1 cellular context compared by ENCODE assay signal in the genomic region with DNA sequence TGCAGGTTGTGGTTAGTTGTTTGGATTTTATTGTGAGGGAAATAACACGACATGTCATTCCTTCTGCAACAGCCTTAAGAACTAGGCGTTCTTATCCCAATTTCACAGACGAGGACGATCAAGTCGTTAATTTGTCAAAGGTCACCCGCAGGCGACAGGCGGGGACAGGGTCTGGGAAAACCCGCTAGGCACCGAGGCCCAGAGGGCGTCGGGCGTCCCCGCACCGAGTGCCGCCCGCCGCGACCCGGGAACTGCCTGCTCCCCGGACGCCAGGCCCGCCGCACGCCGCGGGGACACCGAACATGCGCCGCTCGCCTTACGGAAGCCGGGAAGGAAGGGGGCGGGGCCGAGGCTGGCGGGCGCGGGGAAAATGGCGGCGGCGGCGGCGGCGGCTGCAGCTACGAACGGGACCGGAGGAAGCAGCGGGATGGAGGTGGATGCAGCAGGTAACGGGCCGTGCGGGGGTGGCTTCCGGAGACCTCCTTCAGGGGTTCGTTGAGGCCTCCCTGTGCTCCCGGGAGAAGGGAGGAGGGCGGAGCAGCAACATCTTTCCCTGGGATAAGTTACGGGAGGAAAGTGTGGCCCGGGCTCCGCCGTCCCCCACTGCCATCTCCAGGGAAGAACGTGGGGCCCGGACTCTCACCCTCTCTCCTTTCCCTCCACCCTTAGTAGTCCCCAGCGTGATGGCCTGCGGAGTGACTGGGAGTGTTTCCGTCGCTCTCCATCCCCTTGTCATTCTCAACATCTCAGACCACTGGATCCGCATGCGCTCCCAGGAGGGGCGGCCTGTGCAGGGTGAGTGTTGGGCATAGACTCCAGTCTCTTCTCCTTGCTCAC.
TF ChIP-seq lines count a peak whose summit lies in the region.

A gene (plus strand): TSS at position 349 of the 837 bp plus-strand sequence. CDS start 22 bp downstream, at position 371.

TF ChIP-seq in WTC11, 78 proteins besides CTCF, POLR2A, EP300 and RAD21 (continued from another document):
- TF ChIP-seq, protein P1, sequence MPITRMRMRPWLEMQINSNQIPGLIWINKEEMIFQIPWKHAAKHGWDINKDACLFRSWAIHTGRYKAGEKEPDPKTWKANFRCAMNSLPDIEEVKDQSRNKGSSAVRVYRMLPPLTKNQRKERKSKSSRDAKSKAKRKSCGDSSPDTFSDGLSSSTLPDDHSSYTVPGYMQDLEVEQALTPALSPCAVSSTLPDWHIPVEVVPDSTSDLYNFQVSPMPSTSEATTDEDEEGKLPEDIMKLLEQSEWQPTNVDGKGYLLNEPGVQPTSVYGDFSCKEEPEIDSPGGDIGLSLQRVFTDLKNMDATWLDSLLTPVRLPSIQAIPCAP (CRISPR knock-in tag; IDR thresholded peaks at IDR 0.05): peak; percentile 51; the same call in 1 of the 2 replicates
- TF ChIP-seq KAT7 (CRISPR knock-in tag; IDR thresholded peaks at IDR 0.05; ENCODE audit: borderline replicate concordance): peak; percentile 50; the same call in 1 of the 2 replicates
- peak; percentile 71; the same call in 1 of the 2 replicates for TF ChIP-seq CREB1 (CRISPR knock-in tag; IDR thresholded peaks at IDR 0.05)
- TF ChIP-seq, protein P2, sequence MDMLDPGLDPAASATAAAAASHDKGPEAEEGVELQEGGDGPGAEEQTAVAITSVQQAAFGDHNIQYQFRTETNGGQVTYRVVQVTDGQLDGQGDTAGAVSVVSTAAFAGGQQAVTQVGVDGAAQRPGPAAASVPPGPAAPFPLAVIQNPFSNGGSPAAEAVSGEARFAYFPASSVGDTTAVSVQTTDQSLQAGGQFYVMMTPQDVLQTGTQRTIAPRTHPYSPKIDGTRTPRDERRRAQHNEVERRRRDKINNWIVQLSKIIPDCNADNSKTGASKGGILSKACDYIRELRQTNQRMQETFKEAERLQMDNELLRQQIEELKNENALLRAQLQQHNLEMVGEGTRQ (CRISPR knock-in tag; IDR thresholded peaks at IDR 0.05): peak; percentile 42
- no peak for TF ChIP-seq ZNF263 (CRISPR knock-in tag; IDR thresholded peaks at IDR 0.05; ENCODE audit: low read depth)
- TF ChIP-seq SMAD3 (CRISPR knock-in tag; IDR thresholded peaks at IDR 0.05; ENCODE audit: borderline replicate concordance): peak; percentile 54; the same call in 1 of the 2 replicates
- TF ChIP-seq ZBTB21 (CRISPR knock-in tag; IDR thresholded peaks at IDR 0.05; ENCODE audit: borderline replicate concordance): peak; percentile 32; the same call in 1 of the 2 replicates
- TF ChIP-seq FOXP1 (CRISPR knock-in tag; IDR thresholded peaks at IDR 0.05; ENCODE audit: borderline replicate concordance): peak; percentile 91; the same call in 1 of the 2 replicates
- TF ChIP-seq ZNF671 (CRISPR knock-in tag; IDR thresholded peaks at IDR 0.05): no peak
- 0 out of 2 replicates have a peak, but pooled peaks have one; percentile 19 for TF ChIP-seq NFYB (CRISPR knock-in tag; conservative IDR thresholded peaks at IDR 0.05; ENCODE audit: low read depth)
- TF ChIP-seq, protein P3, sequence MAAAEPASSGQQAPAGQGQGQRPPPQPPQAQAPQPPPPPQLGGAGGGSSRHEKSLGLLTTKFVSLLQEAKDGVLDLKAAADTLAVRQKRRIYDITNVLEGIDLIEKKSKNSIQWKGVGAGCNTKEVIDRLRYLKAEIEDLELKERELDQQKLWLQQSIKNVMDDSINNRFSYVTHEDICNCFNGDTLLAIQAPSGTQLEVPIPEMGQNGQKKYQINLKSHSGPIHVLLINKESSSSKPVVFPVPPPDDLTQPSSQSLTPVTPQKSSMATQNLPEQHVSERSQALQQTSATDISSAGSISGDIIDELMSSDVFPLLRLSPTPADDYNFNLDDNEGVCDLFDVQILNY (CRISPR knock-in tag; IDR thresholded peaks at IDR 0.05): peak; percentile 92
- TF ChIP-seq RELA (CRISPR knock-in tag; IDR thresholded peaks at IDR 0.05; ENCODE audit: borderline replicate concordance): peak; percentile 79
